In the genomic region with DNA sequence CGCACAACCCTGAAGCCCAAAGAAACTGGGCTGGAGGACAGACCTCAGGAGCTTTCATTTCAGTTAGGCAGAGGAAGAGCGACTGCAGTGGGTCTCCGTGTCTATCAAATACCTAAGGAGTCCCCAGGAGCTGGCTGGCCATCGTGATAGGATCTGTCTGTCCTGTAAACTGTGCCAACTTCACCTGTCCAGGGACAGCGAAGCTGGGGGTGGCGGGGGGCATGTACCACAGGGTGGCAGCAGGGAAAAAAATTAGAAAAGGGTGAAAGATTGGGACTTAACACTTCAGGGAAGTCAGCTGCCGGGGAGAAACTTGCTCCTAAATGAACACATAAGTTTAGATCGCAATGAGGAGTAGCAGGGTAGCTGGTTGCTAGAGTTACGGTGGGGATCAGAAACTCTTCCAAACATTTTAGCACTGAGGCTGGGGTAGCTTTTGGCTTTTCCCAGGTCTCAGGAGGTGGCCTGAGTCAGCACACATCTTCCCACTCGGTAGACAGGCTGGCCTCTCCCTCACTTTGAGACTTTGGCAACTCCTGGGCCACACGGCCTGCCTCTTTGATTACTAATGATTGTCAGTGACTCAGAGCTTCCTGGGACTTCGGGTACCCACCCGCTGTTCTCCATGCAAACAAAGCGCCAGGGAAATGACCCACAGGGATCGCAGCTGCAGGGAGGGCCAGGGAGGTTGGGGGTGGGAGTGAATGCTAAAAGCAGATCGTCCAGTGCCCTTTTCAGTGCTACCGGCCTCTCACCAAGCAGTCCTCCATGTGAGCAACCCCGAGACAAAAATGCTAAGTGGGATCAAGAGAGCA, we compare ENCODE assay signal across 8 cellular contexts. TPM values are rescaled to one million over a fixed set of nuclear protein-coding genes. Genes with fewer than 3 reads are reported as not detected.
A peak's percentile ranks its signal among the peaks of the same experiment; 100 is the strongest.
DNase-seq lines count a peak whose midpoint lies in the region; ATAC-seq and TF ChIP-seq lines count a peak whose summit lies in the region.

No MANE protein-coding gene starts in this region.

- no peak for ATAC-seq in stimulated activated memory B cell treated with anti-CD40 and anti-IgM and Interleukin-4, amounts not matched to agents 10 μg/mL and 1 μg/mL and 100 μg/mL, for 72 hours
- ATAC-seq in HG02970 (IDR thresholded peaks at IDR 0.05; ENCODE audit: low FRiP score, unreplicated experiment) = no peak
- ATAC-seq in GM19035 (IDR thresholded peaks at IDR 0.05; ENCODE audit: unreplicated experiment) = no peak

- H3K4me3 ChIP-seq in BE2C (ENCODE audit: low read depth, low read length) = peak overlapping the region; percentile 87

- H3K36me3 ChIP-seq in BE2C = peaks cover 6% of the 10 kb centered on the region

- H3K4me1 ChIP-seq in BE2C = peaks cover 19% of the 10 kb centered on the region

- H3K9me3 ChIP-seq in BE2C = no peaks in the 10 kb centered on the region

- H3K36me3 Mint-ChIP-seq in T-helper 2 cell treated with Interferon-gamma antibody and Interleukin-4, amounts not matched to agents 5 μg/mL and 100 μg/mL, for 36 hours (ENCODE audit: low read depth) = peaks cover 43% of the 10 kb centered on the region
- peaks cover 6% of the 10 kb centered on the region for H3K36me3 Mint-ChIP-seq in stimulated activated memory B cell treated with anti-CD40 and anti-IgM and Interleukin-4, amounts not matched to agents 10 μg/mL and 1 μg/mL and 100 μg/mL, for 72 hours

- peaks cover 51% of the 10 kb centered on the region for H3K4me1 Mint-ChIP-seq in T-helper 2 cell treated with Interferon-gamma antibody and Interleukin-4, amounts not matched to agents 5 μg/mL and 100 μg/mL, for 36 hours (ENCODE audit: low read depth)
- peaks cover 51% of the 10 kb centered on the region for H3K4me1 Mint-ChIP-seq in stimulated activated memory B cell treated with anti-CD40 and anti-IgM and Interleukin-4, amounts not matched to agents 10 μg/mL and 1 μg/mL and 100 μg/mL, for 72 hours

- H3K27ac Mint-ChIP-seq in T-helper 2 cell treated with Interferon-gamma antibody and Interleukin-4, amounts not matched to agents 5 μg/mL and 100 μg/mL, for 36 hours = peak overlapping the region; percentile 85
- peak overlapping the region; percentile 94 for H3K27ac Mint-ChIP-seq in stimulated activated memory B cell treated with anti-CD40 and anti-IgM and Interleukin-4, amounts not matched to agents 10 μg/mL and 1 μg/mL and 100 μg/mL, for 72 hours

- DNase-seq in BE2C (peak; percentile 27), HS-5 (ENCODE audit: low read depth) (peak; percentile 92), ecto neural progenitor cell (ENCODE audit: low spot score) (peak; percentile 66), lung microvascular endothelial cell (ENCODE audit: low read depth in 2 of 2) (peak; percentile 24 to 83)
- peak; percentile 64 for DNase-seq in T-helper 2 cell treated with Interferon-gamma antibody and Interleukin-4, amounts not matched to agents 5 μg/mL and 100 μg/mL, for 36 hours (ENCODE audit: low spot score)

- TF ChIP-seq CTCF in BE2C (IDR thresholded peaks at IDR 0.05; ENCODE audit: low read depth, low read length) = no peak

- peak overlapping the region; percentile 98 for H3K4me3 Mint-ChIP-seq in T-helper 2 cell treated with Interferon-gamma antibody and Interleukin-4, amounts not matched to agents 5 μg/mL and 100 μg/mL, for 36 hours
- H3K4me3 Mint-ChIP-seq in stimulated activated memory B cell treated with anti-CD40 and anti-IgM and Interleukin-4, amounts not matched to agents 10 μg/mL and 1 μg/mL and 100 μg/mL, for 72 hours = peak overlapping the region; percentile 99

- H3K27me3 ChIP-seq in BE2C = no peaks in the 10 kb centered on the region

- no peaks in the 10 kb centered on the region for H3K9me3 Mint-ChIP-seq in T-helper 2 cell treated with Interferon-gamma antibody and Interleukin-4, amounts not matched to agents 5 μg/mL and 100 μg/mL, for 36 hours
- H3K9me3 Mint-ChIP-seq in stimulated activated memory B cell treated with anti-CD40 and anti-IgM and Interleukin-4, amounts not matched to agents 10 μg/mL and 1 μg/mL and 100 μg/mL, for 72 hours = no peaks in the 10 kb centered on the region

- no peaks in the 10 kb centered on the region for H3K27me3 Mint-ChIP-seq in T-helper 2 cell treated with Interferon-gamma antibody and Interleukin-4, amounts not matched to agents 5 μg/mL and 100 μg/mL, for 36 hours (ENCODE audit: low read depth)
- H3K27me3 Mint-ChIP-seq in stimulated activated memory B cell treated with anti-CD40 and anti-IgM and Interleukin-4, amounts not matched to agents 10 μg/mL and 1 μg/mL and 100 μg/mL, for 72 hours = no peaks in the 10 kb centered on the region

RNA-seq across cellular contexts. Expression of a gene that starts 2.9 kb away (rescaled TPM):
- 112 TPM for polyA plus RNA-seq in BE2C (2012; ENCODE audit: insufficient read depth, insufficient read length, low read depth)
- total RNA-seq in lung microvascular endothelial cell = 17.7 and 24.0 TPM in 2 replicates

RNA-seq across cellular contexts. Expression of a gene that starts 25.9 kb away (rescaled TPM):
- 1.6 TPM for polyA plus RNA-seq in BE2C (2012; ENCODE audit: insufficient read depth, insufficient read length, low read depth)
- 7.8 and 8.1 TPM in 2 replicates for total RNA-seq in lung microvascular endothelial cell

RNA-seq across cellular contexts. Expression of a gene that starts 35.5 kb away (rescaled TPM):
- polyA plus RNA-seq in BE2C (2012; ENCODE audit: insufficient read depth, insufficient read length, low read depth) = 16.6 TPM
- total RNA-seq in lung microvascular endothelial cell = 12.0 and 23.8 TPM in 2 replicates

RNA-seq across cellular contexts. Expression of a gene that starts 49.1 kb away (rescaled TPM):
- not detected for polyA plus RNA-seq in BE2C (2012; ENCODE audit: insufficient read depth, insufficient read length, low read depth)
- not detected in 2 replicates for total RNA-seq in lung microvascular endothelial cell

Comparison
In these comparisons a context has a peak if more than half of its experiments do, and no peak if none do; other contexts are left out.
1. DNase-seq: peak in every context shown above with its lines; median percentile 92 in HS-5; 66 in ecto neural progenitor cell; 64 in T-helper 2 cell treated with Interferon-gamma antibody and Interleukin-4, amounts not matched to agents 5 μg/mL and 100 μg/mL, for 36 hours; 54 in lung microvascular endothelial cell; 27 in BE2C.